Comparison of ENCODE assay signal across 11 cellular contexts in genomic region chr1:67618285-67619018, GRCh38.
DNase-seq lines count a peak whose midpoint lies in the region; ATAC-seq, FAIRE-seq and TF ChIP-seq lines count a peak whose summit lies in the region.
"Had no signal": no experiment of that assay in that cellular context is flagged by ENCODE, and none has a peak within 500 bp of the region (broad histone marks: within the 10 kb centered on the region; RNA-seq: fewer than 3 reads in every experiment).

No MANE protein-coding gene starts in this region.

- no peaks in the 10 kb centered on the region for H3K27me3 ChIP-seq in adipocyte (replicated peaks; ENCODE audit: control insufficient read depth, insufficient read depth, low read length)
- no peaks in the 10 kb centered on the region for H3K27me3 ChIP-seq in ovary

- H3K36me3 ChIP-seq in adipocyte (ENCODE audit: control insufficient read depth, insufficient read depth, low read length, severe bottlenecking) = no peaks in the 10 kb centered on the region
- H3K36me3 ChIP-seq in ovary = no peaks in the 10 kb centered on the region

- 7 to 12% (median 10%) methylated on average over 14 of the region's 14 CpGs for WGBS in ovary, 3 donors

- H3K4me1 ChIP-seq in adipocyte (ENCODE audit: control insufficient read depth, insufficient read depth, low read length) = peaks cover 39% of the 10 kb centered on the region
- peaks cover 10% of the 10 kb centered on the region for H3K4me1 ChIP-seq in ovary (ENCODE audit: insufficient read depth)

- intact Hi-C loops in ovary (cut with DNase I) = no loop called here

- no peak for FAIRE-seq in frontal cortex (lab: Jason Lieb, UNC)
- FAIRE-seq: D721Med had no signal

- H3K9ac ChIP-seq in adipocyte (ENCODE audit: low read length) = peak overlapping the region; percentile 62

- H3K9me3 ChIP-seq in adipocyte (ENCODE audit: control insufficient read depth, low read length) (no peaks in the 10 kb centered on the region), ovary (no peaks in the 10 kb centered on the region)

- no peak for ATAC-seq in GM18858 (IDR thresholded peaks at IDR 0.05; ENCODE audit: unreplicated experiment)

- H3K4me3 ChIP-seq in adipocyte (ENCODE audit: low read length) (peak overlapping the region; percentile 43), ovary (peak overlapping the region; percentile 21)

- TF ChIP-seq POLR2A in ovary (IDR thresholded peaks at IDR 0.05) = no peak

- TF ChIP-seq CTCF in ovary (IDR thresholded peaks at IDR 0.05) = no peak

- peak overlapping the region; percentile 39 to 80 for H3K27ac ChIP-seq in ovary

- peak; percentile 82 for DNase-seq in AG08396 (ENCODE audit: low spot score)
- peak; percentile 90 for DNase-seq in adipocyte (ENCODE audit: low read depth)
- DNase-seq in frontal cortex (ENCODE audit: low spot score in 2 of 2) = peak; percentile 8 to 30
- DNase-seq in ovary = peak; percentile 74 to 85 (median 79)
- no peak for DNase-seq in central memory CD4-positive, alpha-beta T cell
- no peak for DNase-seq in germinal center (ENCODE audit: low spot score)
- no peak for DNase-seq in GOT3 (lab: John Stamatoyannopoulos, UW)
- DNase-seq: activated CD4-positive, alpha-beta T cell treated with anti-CD3 and anti-CD28 coated beads, Interleukin-2, amount 50 U/mL, for 48 hours; NCI-H2029 treated with DMSO at 0.1 percent for 48 hours had no signal

- peak; percentile 79 for TF ChIP-seq EP300 in ovary (IDR thresholded peaks at IDR 0.05)

Comparison
In these comparisons a context has a peak if more than half of its experiments do, and no peak if none do; other contexts are left out.
1. DNase-seq: peak in AG08396 (single experiment), adipocyte (single experiment), frontal cortex (2 of 2) and ovary (5 of 5); none in central memory CD4-positive, alpha-beta T cell (single experiment), germinal center (single experiment) and GOT3 (single experiment).